26 cellular contexts compared by ENCODE assay signal in the genomic region with DNA sequence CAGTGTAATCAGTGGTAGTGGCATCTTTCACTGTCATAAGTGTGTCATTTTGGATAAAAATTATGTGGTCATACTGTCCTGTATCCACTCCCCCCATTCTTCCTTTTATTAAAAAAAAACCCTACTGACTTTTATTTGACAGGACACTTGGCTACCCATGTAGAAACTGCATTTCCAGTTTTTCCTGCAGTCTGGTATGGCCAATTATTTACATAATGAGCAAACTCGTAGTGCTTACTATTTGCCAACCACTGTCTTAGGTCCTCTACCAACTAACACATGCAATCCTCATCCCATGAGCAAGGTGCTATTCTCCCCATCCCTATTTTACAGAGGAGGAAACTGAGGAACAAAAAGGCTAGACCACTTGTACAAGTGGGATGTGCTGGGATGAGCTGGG.
"Had no signal": no experiment of that assay in that cellular context is flagged by ENCODE, and none has a peak within 500 bp of the region (broad histone marks: within the 10 kb centered on the region; RNA-seq: fewer than 3 reads in every experiment).

No MANE protein-coding gene starts in this region.

- H3K4me1 Mint-ChIP-seq: naive thymus-derived CD8-positive, alpha-beta T cell; stimulated activated naive CD8-positive, alpha-beta T cell treated with anti-CD3 and anti-CD28 coated beads, Interleukin-15, amount 100 ng/mL, for 72 hours had no signal

- H3K9me3 Mint-ChIP-seq: naive thymus-derived CD8-positive, alpha-beta T cell; nephron progenitor cell; stimulated activated naive CD8-positive, alpha-beta T cell treated with anti-CD3 and anti-CD28 coated beads, Interleukin-15, amount 100 ng/mL, for 72 hours had no signal

- H3K9me3 ChIP-seq: esophagus squamous epithelium, heart right ventricle, lower lobe of right lung, suprapubic skin, transverse colon, upper lobe of right lung, uterus had no signal

- DNase-seq: cortex of kidney; esophagus squamous epithelium; foreskin melanocyte; glutamatergic neuron; heart right ventricle; hippocampal formation; left colon; left ventricle myocardium superior; lower lobe of right lung; naive thymus-derived CD8-positive, alpha-beta T cell; nephron progenitor cell; nucleus accumbens; posterior cingulate gyrus; stimulated activated CD4-positive, alpha-beta T cell treated with anti-CD3 and anti-CD28 coated beads, Interleukin-12 subunit alpha, Interleukin-12 subunit beta, amount 100 ng/mL, for 4 hours; stimulated activated CD4-positive, alpha-beta T cell treated with anti-CD3 and anti-CD28 coated beads, Interleukin-1b, Interleukin-23, amount 100 ng/mL, for 48 hours; stimulated activated CD4-positive, alpha-beta T cell treated with anti-CD3 and anti-CD28 coated beads, Interleukin-4, amount 100 ng/mL, for 1 hour; stimulated activated CD8-positive, alpha-beta memory T cell treated with anti-CD3 and anti-CD28 coated beads, Interleukin-4, amount 100 ng/mL, for 48 hours; stimulated activated naive CD4-positive, alpha-beta T cell; stimulated activated naive CD8-positive, alpha-beta T cell treated with anti-CD3 and anti-CD28 coated beads, Interleukin-15, amount 100 ng/mL, for 72 hours; transverse colon; upper lobe of right lung; uterus had no signal

- FAIRE-seq: islet of Langerhans had no signal

- H3K4me2 ChIP-seq: smooth muscle cell had no signal

- H3K36me3 Mint-ChIP-seq: naive thymus-derived CD8-positive, alpha-beta T cell had no signal

- H3K27ac Mint-ChIP-seq: naive thymus-derived CD8-positive, alpha-beta T cell; nephron progenitor cell; stimulated activated naive CD8-positive, alpha-beta T cell treated with anti-CD3 and anti-CD28 coated beads, Interleukin-15, amount 100 ng/mL, for 72 hours had no signal

- H3K27ac ChIP-seq: esophagus squamous epithelium, heart right ventricle, lower lobe of right lung, suprapubic skin, transverse colon, upper lobe of right lung, uterus had no signal

- H3K4me3 Mint-ChIP-seq: naive thymus-derived CD8-positive, alpha-beta T cell; nephron progenitor cell; stimulated activated naive CD8-positive, alpha-beta T cell treated with anti-CD3 and anti-CD28 coated beads, Interleukin-15, amount 100 ng/mL, for 72 hours had no signal

- H3K4me1 ChIP-seq: lower lobe of right lung, suprapubic skin, transverse colon, upper lobe of right lung, uterus had no signal

- H3K36me3 ChIP-seq: esophagus squamous epithelium, heart right ventricle, lower lobe of right lung, suprapubic skin, transverse colon, upper lobe of right lung, uterus had no signal

- ATAC-seq: heart right ventricle; left colon; left ventricle myocardium superior; naive thymus-derived CD8-positive, alpha-beta T cell; sciatic nerve; stimulated activated naive CD8-positive, alpha-beta T cell treated with anti-CD3 and anti-CD28 coated beads, Interleukin-15, amount 100 ng/mL, for 72 hours; upper lobe of right lung had no signal

- H3K4me3 ChIP-seq: esophagus squamous epithelium, heart right ventricle, lower lobe of right lung, smooth muscle cell, suprapubic skin, transverse colon, upper lobe of right lung, uterus had no signal

- H3K27me3 ChIP-seq: esophagus squamous epithelium, heart right ventricle, suprapubic skin, transverse colon, upper lobe of right lung, uterus had no signal
